In the genomic region with DNA sequence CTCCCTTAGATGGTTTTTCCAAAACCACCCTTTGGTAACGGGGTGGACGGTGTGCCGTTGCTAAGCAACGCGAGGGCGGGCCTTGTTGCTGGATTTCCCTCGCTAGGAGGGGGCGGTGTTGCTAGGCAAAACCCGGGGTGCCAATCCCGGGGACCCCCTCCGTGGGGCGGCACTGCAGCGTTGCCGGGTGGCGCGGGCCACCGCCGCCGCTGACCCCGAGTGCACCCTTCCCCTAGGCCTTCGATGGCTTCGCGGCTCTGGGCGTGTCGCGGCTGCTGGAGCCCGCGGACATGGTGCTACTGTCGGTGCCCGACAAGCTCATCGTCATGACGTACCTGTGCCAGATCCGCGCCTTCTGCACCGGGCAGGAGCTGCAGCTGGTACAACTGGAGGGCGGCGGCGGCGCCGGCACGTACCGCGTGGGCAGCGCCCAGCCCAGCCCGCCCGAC, we compare ENCODE assay signal across 18 cellular contexts. TPM values are rescaled to one million over a fixed set of nuclear protein-coding genes. Genes with fewer than 3 reads are reported as not detected.
DNase-seq lines count a peak whose midpoint lies in the region; ATAC-seq and TF ChIP-seq lines count a peak whose summit lies in the region.
"Had no signal": no experiment of that assay in that cellular context is flagged by ENCODE, and none has a peak within 500 bp of the region (broad histone marks: within the 10 kb centered on the region; RNA-seq: fewer than 3 reads in every experiment).

No MANE protein-coding gene starts in this region.

- H3K4me3 ChIP-seq in choroid plexus epithelial cell (ENCODE audit: low read depth, low read length) (no peak overlapping the region), mesenchymal stem cell (ENCODE audit: insufficient read depth in 1 of 2, low read depth in 1 of 2, low read length in 2 of 2) (no peak overlapping the region), stomach (peak overlapping the region in 2 of 4 donors; percentile 1 to 9)
- H3K4me3 ChIP-seq: Peyer's patch had no signal

- H3K4ac ChIP-seq in mesenchymal stem cell (ENCODE audit: low read depth in 1 of 2, low read length in 2 of 2): no peak overlapping the region

- H3K27ac ChIP-seq in mesenchymal stem cell (ENCODE audit: low read length, poor library complexity, severe bottlenecking): no peak overlapping the region
- H3K27ac ChIP-seq in stomach: peak overlapping the region in 3 of 5 donors; percentile 23 to 78 (median 71)

- H4K8ac ChIP-seq in mesenchymal stem cell (ENCODE audit: low read length): peak overlapping the region; percentile 7

- H2BK120ac ChIP-seq in mesenchymal stem cell (ENCODE audit: low read depth, low read length): no peak overlapping the region

- no peak for TF ChIP-seq POLR2A in stomach (IDR thresholded peaks at IDR 0.05)

- TF ChIP-seq EP300 in stomach (IDR thresholded peaks at IDR 0.05): no peak

- H3K4me1 Mint-ChIP-seq in progenitor cell of endocrine pancreas (ENCODE audit: low read depth): no peaks in the 10 kb centered on the region

- H3K9me3 ChIP-seq in mesenchymal stem cell (ENCODE audit: control insufficient read depth, low read length): no peaks in the 10 kb centered on the region
- no peaks in the 10 kb centered on the region for H3K9me3 ChIP-seq in stomach
- H3K9me3 ChIP-seq: Peyer's patch had no signal

- H3K4me2 ChIP-seq in mesenchymal stem cell (ENCODE audit: low read length, poor library complexity, severe bottlenecking): no peak overlapping the region

- peak; percentile 73 for DNase-seq in NCI-H69 (lab: John Stamatoyannopoulos, UW)
- peak; percentile 17 for DNase-seq in choroid plexus epithelial cell (ENCODE audit: low read depth)
- DNase-seq in mesenchymal stem cell: peak; percentile 33
- no peak for DNase-seq in stomach
- DNase-seq in activated CD4-positive, CD25-positive, alpha-beta regulatory T cell (lab: John Stamatoyannopoulos, UW): no peak
- DNase-seq in progenitor cell of endocrine pancreas (ENCODE audit: low spot score, unreplicated experiment): no peak
- DNase-seq in KBM-7: no peak
- DNase-seq: activated CD4-positive, alpha-beta T cell treated with anti-CD3 and anti-CD28 coated beads for 4 hours; activated effector memory CD4-positive, alpha-beta T cell treated with Interleukin-2 at 50 U/mL for 16 hours; amniotic stem cell; COR-L47; HCEC 1CT; left ventricle myocardium superior; Peyer's patch; stimulated activated CD4-positive, alpha-beta T cell treated with anti-CD3 and anti-CD28 coated beads, Interleukin-2, amount 100 ng/mL, for 24 hours had no signal

- H3K36me3 ChIP-seq in mesenchymal stem cell (ENCODE audit: control insufficient read depth in 1 of 2, insufficient read depth in 2 of 2, low read depth in 1 of 2, low read length in 2 of 2): peaks cover 62 to 67% of the 10 kb centered on the region in 2 experiments
- peaks cover 38 to 83% (median 71%) of the 10 kb centered on the region in 4 donors for H3K36me3 ChIP-seq in stomach

- no peak overlapping the region for H3K4me3 Mint-ChIP-seq in progenitor cell of endocrine pancreas (ENCODE audit: low read depth)

- intact Hi-C loops in stomach (cut with DNase I; ENCODE audit: low total_unique reads): no loop called here

- ATAC-seq in GM19023 (IDR thresholded peaks at IDR 0.05; ENCODE audit: unreplicated experiment): no peak
- ATAC-seq: left ventricle myocardium superior had no signal

- no peak overlapping the region for H2AK5ac ChIP-seq in mesenchymal stem cell (ENCODE audit: low read length, severe bottlenecking)

- TF ChIP-seq CTCF in choroid plexus epithelial cell (conservative IDR thresholded peaks at IDR 0.05; ENCODE audit: low read depth, low read length) (no peak), stomach (IDR thresholded peaks at IDR 0.05) (no peak), progenitor cell of endocrine pancreas (IDR thresholded peaks at IDR 0.05; ENCODE audit: unreplicated experiment) (no peak)

- no peak overlapping the region for H2AFZ ChIP-seq in mesenchymal stem cell (ENCODE audit: low read depth, low read length)

- H2BK12ac ChIP-seq in mesenchymal stem cell (ENCODE audit: low read length in 2 of 2): no peak overlapping the region

- H3K27me3 Mint-ChIP-seq in progenitor cell of endocrine pancreas: peaks cover 53% of the 10 kb centered on the region

- H4K91ac ChIP-seq in mesenchymal stem cell (ENCODE audit: low read length): peak overlapping the region; percentile 63

- no peaks in the 10 kb centered on the region for H3K27me3 ChIP-seq in mesenchymal stem cell (ENCODE audit: control insufficient read depth in 1 of 2, insufficient read depth in 1 of 2, low read length in 2 of 2)
- no peaks in the 10 kb centered on the region for H3K27me3 ChIP-seq in stomach
- H3K27me3 ChIP-seq: Peyer's patch had no signal

- no peak overlapping the region for H3K27ac Mint-ChIP-seq in progenitor cell of endocrine pancreas

- no peak overlapping the region for H3K23ac ChIP-seq in mesenchymal stem cell (ENCODE audit: low read length in 2 of 2)

- H3K4me1 ChIP-seq in mesenchymal stem cell (ENCODE audit: control insufficient read depth, insufficient read depth, low read depth, low read length) (peaks cover 19% of the 10 kb centered on the region), stomach (peaks cover 28 to 80% (median 50%) of the 10 kb centered on the region in 4 donors)

- WGBS in mesenchymal stem cell: 54% methylated on average over 31 of the region's 46 CpGs
- 31 to 57% (median 48%) methylated on average over 22 to 46 of the region's 46 CpGs for WGBS in stomach, 5 donors

- in situ Hi-C loops in KBM-7 (cut with MboI; ENCODE audit: low pct_unique_long_range_greater_than_20kb, low sequenced_read_pairs): no loop called here

- no peaks in the 10 kb centered on the region for H3K36me3 Mint-ChIP-seq in progenitor cell of endocrine pancreas (ENCODE audit: insufficient read depth)

- H2BK5ac ChIP-seq in mesenchymal stem cell (ENCODE audit: low read depth, low read length, poor library complexity, severe bottlenecking): no peak overlapping the region

- H3K18ac ChIP-seq in mesenchymal stem cell (ENCODE audit: low read depth in 1 of 2, low read length in 2 of 2): no peak overlapping the region

- no peaks in the 10 kb centered on the region for H3K9me3 Mint-ChIP-seq in progenitor cell of endocrine pancreas (ENCODE audit: low read depth)

- no peak overlapping the region for H3K14ac ChIP-seq in mesenchymal stem cell (ENCODE audit: low read length in 2 of 2)

- H3K9ac ChIP-seq in mesenchymal stem cell (ENCODE audit: low read length): no peak overlapping the region

- H2BK15ac ChIP-seq in mesenchymal stem cell (ENCODE audit: low read depth, poor library complexity, severe bottlenecking): no peak overlapping the region

- peaks cover 20% of the 10 kb centered on the region for H3K79me1 ChIP-seq in mesenchymal stem cell (replicated peaks; ENCODE audit: low read length, poor library complexity, severe bottlenecking)

RNA-seq across cellular contexts. Expression of a gene that starts 8.9 kb away (rescaled TPM):
- polyA plus RNA-seq in mesenchymal stem cell (2013, experiment 1 of 2): 22.5 TPM
- 22.6 TPM for polyA plus RNA-seq in mesenchymal stem cell (2013, experiment 2 of 2)
- total RNA-seq in stomach (100 to 1,000 TPM in 4 of 5 donors, 10 to 100 TPM in 1; 43.0 to 200 (median 126) TPM), progenitor cell of endocrine pancreas (13.0 and 15.2 TPM in 2 replicates)
- 10 to 100 TPM; 28.0 to 67.6 (median 49.2) TPM for polyA plus RNA-seq in stomach

RNA-seq across cellular contexts. Expression of a gene that starts 10.9 kb away (rescaled TPM):
- 0.04 TPM for polyA plus RNA-seq in mesenchymal stem cell (2013, experiment 1 of 2)
- 0.08 TPM for polyA plus RNA-seq in mesenchymal stem cell (2013, experiment 2 of 2)
- total RNA-seq in stomach (1 to 10 TPM in 1 of 5 donors, under 1 TPM in 1, not detected in 3; 0.58 to 2.6 TPM), progenitor cell of endocrine pancreas (0.95 and 1.7 TPM in 2 replicates)
- polyA plus RNA-seq in stomach: 1 to 10 TPM in 2 of 3 donors, not detected in 1; 3.5 to 5.8 TPM
- total RNA-seq: fibroblast of villous mesenchyme, osteoblast had no signal

RNA-seq across cellular contexts. Expression of a gene that starts 12.4 kb away (rescaled TPM):
- 50.0 TPM for polyA plus RNA-seq in mesenchymal stem cell (2013, experiment 1 of 2)
- 53.5 TPM for polyA plus RNA-seq in mesenchymal stem cell (2013, experiment 2 of 2)
- 10 to 100 TPM in 4 of 5 donors, 1 to 10 TPM in 1; 3.9 to 57.8 (median 48.1) TPM for total RNA-seq in stomach
- polyA plus RNA-seq in stomach: 10 to 100 TPM; 63.4 to 68.2 (median 65.1) TPM
- 62.5 and 65.0 TPM in 2 replicates for total RNA-seq in progenitor cell of endocrine pancreas

RNA-seq across cellular contexts. Expression of a gene that starts 14.5 kb away (rescaled TPM):
- polyA plus RNA-seq in mesenchymal stem cell (2013, experiment 1 of 2): 64.9 TPM
- 59.8 TPM for polyA plus RNA-seq in mesenchymal stem cell (2013, experiment 2 of 2)
- total RNA-seq in stomach (10 to 100 TPM; 17.7 to 99.1 (median 51.9) TPM), progenitor cell of endocrine pancreas (25.3 and 25.9 TPM in 2 replicates)
- polyA plus RNA-seq in stomach: 10 to 100 TPM; 49.6 to 56.6 (median 51.8) TPM

RNA-seq across cellular contexts. Expression of a gene that starts 26.6 kb away (rescaled TPM):
- polyA plus RNA-seq in mesenchymal stem cell (2013, experiment 1 of 2): 52.8 TPM
- polyA plus RNA-seq in mesenchymal stem cell (2013, experiment 2 of 2): 46.9 TPM
- 100 to 1,000 TPM in 4 of 5 donors, 10 to 100 TPM in 1; 35.1 to 452 (median 117) TPM for total RNA-seq in stomach
- polyA plus RNA-seq in stomach: 10 to 100 TPM; 26.9 to 58.2 (median 28.7) TPM
- 55.3 and 57.7 TPM in 2 replicates for total RNA-seq in progenitor cell of endocrine pancreas

Comparison
In these comparisons a context has a peak if more than half of its experiments do, and no peak if none do; other contexts are left out.
1. DNase-seq: peak in NCI-H69 (single experiment), choroid plexus epithelial cell (single experiment) and mesenchymal stem cell (single experiment); none in stomach (single experiment), activated CD4-positive, CD25-positive, alpha-beta regulatory T cell (0 of 4), progenitor cell of endocrine pancreas (single experiment) and KBM-7 (single experiment).